Comparison of ENCODE assay signal across 8 cellular contexts in genomic region chr17:17994271-17994670, GRCh38. TPM values are rescaled to one million over a fixed set of nuclear protein-coding genes. Genes with fewer than 3 reads are reported as not detected.
DNase-seq lines count a peak whose midpoint lies in the region; ATAC-seq, FAIRE-seq and TF ChIP-seq lines count a peak whose summit lies in the region.

No MANE protein-coding gene starts in this region.

- TF ChIP-seq POLR2A in NB4 (IDR thresholded peaks at IDR 0.05; ENCODE audit: extremely low read depth, insufficient read length) (no peak), GM12878 (IDR thresholded peaks at IDR 0.05; ENCODE audit: low read depth, low read length) (no peak)

- no peaks in the 10 kb centered on the region for H3K36me3 Mint-ChIP-seq in mesothelial cell of epicardium

- no peaks in the 10 kb centered on the region for H3K9me3 Mint-ChIP-seq in mesothelial cell of epicardium

- SMC1A ChIA-PET in GM12878 (lab: Charles Lee; ENCODE audit: uncharacterized antibody, unreplicated experiment) = no interaction called here

- CTCF ChIA-PET in GM12878 (lab: Yijun Ruan, JAX) = interaction anchor here (1.2 to 1.4 kb wide), 2 partner anchors 9 to 11 kb away, joined by 3 to 5 read pairs; no protein-coding TSS in a partner anchor

- H4K20me1 ChIP-seq in GM12878 (ENCODE audit: control insufficient read depth, insufficient read depth) = no peaks in the 10 kb centered on the region; the same call in 1 of the 2 replicates

- no peaks in the 10 kb centered on the region for H3K27me3 Mint-ChIP-seq in mesothelial cell of epicardium (ENCODE audit: low read depth)

- 0 out of 2 replicates have a peak, but pooled peaks have one; percentile 10 for TF ChIP-seq RAD21 in GM12878 (IDR thresholded peaks at IDR 0.05; ENCODE audit: insufficient read depth, low read depth, low read length)

- FAIRE-seq in GM12878 (lab: Jason Lieb, UNC) (no peak), urothelium cell line (lab: Jason Lieb, UNC) (no peak)

- no peak overlapping the region for H3K4me3 ChIP-seq in NB4 (ENCODE audit: low read depth, low read length)
- no peak overlapping the region for H3K4me3 ChIP-seq in GM12878

- RAD21 ChIA-PET in GM12878 (lab: Charles Lee; ENCODE audit: unreplicated experiment) = no interaction called here

- WGBS in GM12878 (ENCODE audit: insufficient coverage, insufficient replicate concordance, low lambda C conversion rate, missing lambda C conversion rate) = 29% methylated on average over 13 of the region's 13 CpGs

- TF ChIP-seq CTCF in NB4 (IDR thresholded peaks at IDR 0.05; ENCODE audit: low read depth, low read length) = peak; percentile 51
- peak; percentile 33 to 38 (median 33); a peak in 5 of 6 replicates for TF ChIP-seq CTCF in GM12878 (IDR thresholded peaks at IDR 0.05 in 2 of 3, conservative IDR thresholded peaks at IDR 0.05 in 1 of 3; ENCODE audit: control insufficient read depth in 2 of 3, extremely low read depth in 1 of 3, insufficient read depth in 1 of 3, low read depth in 3 of 3, low read length in 3 of 3)
- no peak for TF ChIP-seq CTCF in mesothelial cell of epicardium (IDR thresholded peaks at IDR 0.05; ENCODE audit: unreplicated experiment)

- POLR2A ChIA-PET in GM12878 (lab: Charles Lee) = no interaction called here

- no peak overlapping the region for H2AFZ ChIP-seq in GM12878 (ENCODE audit: control insufficient read depth, low read depth, low read length)

- peak; percentile 77 for DNase-seq in DMS 273 (lab: John Stamatoyannopoulos, UW; ENCODE audit: unreplicated experiment)
- peak; percentile 51 for DNase-seq in NB4 (ENCODE audit: low read depth)
- no peak for DNase-seq in GM12878 (ENCODE audit: low read depth, low spot score)
- no peak for DNase-seq in mesothelial cell of epicardium (ENCODE audit: low spot score in 2 of 2, unreplicated experiment in 2 of 2)
- DNase-seq in SIG-M5 (lab: John Stamatoyannopoulos, UW) = no peak
- DNase-seq in urothelium cell line (ENCODE audit: low spot score) = no peak
- no peak for DNase-seq in DMS53 (lab: John Stamatoyannopoulos, UW)

- no peaks in the 10 kb centered on the region for H3K79me2 ChIP-seq in GM12878 (ENCODE audit: control insufficient read depth, insufficient read depth, low read length)

- peak overlapping the region; percentile 68 for H3K27ac Mint-ChIP-seq in mesothelial cell of epicardium

- in situ Hi-C loops in GM12878 (cut with MboI) = no loop called here

- intact Hi-C loops in GM12878 (cut with micrococcal nuclease; ENCODE audit: unreplicated experiment) = no loop called here

- no peaks in the 10 kb centered on the region; a peak in 1 of 4 replicates for H3K27me3 ChIP-seq in GM12878 (replicated peaks in 1 of 2; ENCODE audit: control insufficient read depth in 2 of 2, insufficient read depth in 2 of 2, low read length in 1 of 2)

- no peak overlapping the region for H3K9ac ChIP-seq in GM12878 (ENCODE audit: control insufficient read depth, insufficient read depth, low read length)

- H3K27ac ChIP-seq in GM12878 (ENCODE audit: control insufficient read depth, insufficient read depth) = no peak overlapping the region

- H3K4me3 Mint-ChIP-seq in mesothelial cell of epicardium = no peak overlapping the region

- H3K9me3 ChIP-seq in GM12878 (replicated peaks; ENCODE audit: control insufficient read depth, insufficient read depth, low read length) = no peaks in the 10 kb centered on the region

- H3K4me1 ChIP-seq in GM12878 (ENCODE audit: control insufficient read depth, insufficient read depth, low read length) = no peaks in the 10 kb centered on the region

- H3K4me1 Mint-ChIP-seq in mesothelial cell of epicardium = peaks cover 16% of the 10 kb centered on the region

- no TSS peak for BruUV-seq in GM12878 (replicated peaks; lab: Mats Ljungman, UMichigan)

- no peak overlapping the region for H3K4me2 ChIP-seq in GM12878 (ENCODE audit: control insufficient read depth, insufficient read depth)

- no peaks in the 10 kb centered on the region for H3K36me3 ChIP-seq in GM12878 (ENCODE audit: control insufficient read depth in 2 of 2, insufficient read depth in 2 of 2, low read length in 1 of 2)

- TF ChIP-seq EP300 in GM12878 (IDR thresholded peaks at IDR 0.05; ENCODE audit: borderline replicate concordance in 1 of 2, control insufficient read depth in 1 of 2, low read depth in 2 of 2, low read length in 2 of 2) = no peak

- peak; percentile 88 for ATAC-seq in GM12878
- ATAC-seq in HG03342 (IDR thresholded peaks at IDR 0.05; ENCODE audit: unreplicated experiment) = no peak

RNA-seq across cellular contexts. Expression of gene DRC3, which starts 21.6 kb away (rescaled TPM):
- total RNA-seq in GM12878 (2013; cell fraction: nucleolus; rRNA removed) = 0.44 and 2.1 TPM in 2 replicates
- 0.28 and 0.38 TPM in 2 replicates for total RNA-seq in GM12878 (2014; rRNA removed)
- not detected in 2 replicates for total RNA-seq in GM12878 (2014; rRNA removed; fragmentation: Illumina TruSeq; extraction: Trizol)
- total RNA-seq in GM12878 (2021) = not detected in 2 replicates
- 0.59 TPM for polyA plus RNA-seq in GM12878 (2011; ENCODE audit: low read depth)
- 0.13 and 0.34 TPM in 2 replicates for polyA plus RNA-seq in GM12878 (2011; rRNA removed)
- polyA plus RNA-seq in GM12878 (2011; cell fraction: cytosol; rRNA removed) = 0.03 and 0.15 TPM in 2 replicates
- 0.44 and 0.60 TPM in 2 replicates for polyA plus RNA-seq in GM12878 (2011; cell fraction: nucleus; rRNA removed)
- polyA plus RNA-seq in GM12878 (2012) = 0.74 and 1.1 TPM in 2 replicates
- 0.18 TPM in 1 of 2 replicates, not detected in the other for polyA plus RNA-seq in GM12878 (2014; fragmentation: Illumina TruSeq; extraction: Trizol)
- under 1 TPM; 0.60 to 0.71 TPM for polyA plus RNA-seq in GM12878 (2014; fragmentation: Nextera tagmentation; extraction: Ambion mirVana)
- not detected in 2 replicates for polyA plus RNA-seq in GM12878 (2014; rRNA removed)
- 1 to 10 TPM; 1.9 to 2.3 TPM for polyA plus RNA-seq in GM12878 (2016; fragmentation: Nextera tagmentation; extraction: Ambion mirVana)
- polyA minus RNA-seq in GM12878 (2011; rRNA and poly(A)+ RNA removed) = 0.15 and 0.37 TPM in 2 replicates
- polyA minus RNA-seq in GM12878 (2011; cell fraction: cytosol; rRNA and poly(A)+ RNA removed) = not detected in 2 replicates
- polyA minus RNA-seq in GM12878 (2011; cell fraction: nucleus; rRNA and poly(A)+ RNA removed) = not detected in 2 replicates
- total RNA-seq in mesothelial cell of epicardium = 2.9 to 3.2 TPM (median 3.2 TPM) in 3 replicates

RNA-seq across cellular contexts. Expression of gene TOM1L2, which starts 22.1 kb away (rescaled TPM):
- 115 and 119 TPM in 2 replicates for total RNA-seq in GM12878 (2013; cell fraction: nucleolus; rRNA removed)
- total RNA-seq in GM12878 (2014; rRNA removed) (6.2 and 7.0 TPM in 2 replicates), GM12878 (2014; rRNA removed; fragmentation: Illumina TruSeq; extraction: Trizol) (5.2 and 6.4 TPM in 2 replicates), GM12878 (2021) (11.7 and 12.5 TPM in 2 replicates), mesothelial cell of epicardium (122 to 126 TPM (median 123 TPM) in 3 replicates)
- polyA plus RNA-seq in GM12878 (2011; ENCODE audit: low read depth) = 7.0 TPM
- polyA plus RNA-seq in GM12878 (2011; rRNA removed) (11.9 and 19.2 TPM in 2 replicates), GM12878 (2014; fragmentation: Illumina TruSeq; extraction: Trizol) (3.8 and 8.5 TPM in 2 replicates), GM12878 (2014; fragmentation: Nextera tagmentation; extraction: Ambion mirVana) (under 1 TPM; 0.19 to 0.42 TPM), GM12878 (2014; rRNA removed) (8.4 and 9.3 TPM in 2 replicates), GM12878 (2016; fragmentation: Nextera tagmentation; extraction: Ambion mirVana) (10 to 100 TPM in 1 of 2 experiments, 1 to 10 TPM in 1; 7.8 to 11.3 TPM)
- 13.0 and 13.4 TPM in 2 replicates for polyA plus RNA-seq in GM12878 (2011; cell fraction: cytosol; rRNA removed)
- polyA plus RNA-seq in GM12878 (2011; cell fraction: nucleus; rRNA removed) = 57.4 and 71.7 TPM in 2 replicates
- 8.3 and 8.5 TPM in 2 replicates for polyA plus RNA-seq in GM12878 (2012)
- polyA minus RNA-seq in GM12878 (2011; rRNA and poly(A)+ RNA removed) = 28.2 and 32.6 TPM in 2 replicates
- 5.6 and 7.7 TPM in 2 replicates for polyA minus RNA-seq in GM12878 (2011; cell fraction: cytosol; rRNA and poly(A)+ RNA removed)
- polyA minus RNA-seq in GM12878 (2011; cell fraction: nucleus; rRNA and poly(A)+ RNA removed) = 20.1 and 37.3 TPM in 2 replicates

RNA-seq across cellular contexts. Expression of gene ATPAF2, which starts 44.7 kb away (rescaled TPM):
- 74.6 and 82.4 TPM in 2 replicates for total RNA-seq in GM12878 (2013; cell fraction: nucleolus; rRNA removed)
- total RNA-seq in GM12878 (2014; rRNA removed) = 21.9 and 26.1 TPM in 2 replicates
- total RNA-seq in GM12878 (2014; rRNA removed; fragmentation: Illumina TruSeq; extraction: Trizol) = 18.4 and 19.8 TPM in 2 replicates
- total RNA-seq in GM12878 (2021) = 27.0 and 33.2 TPM in 2 replicates
- polyA plus RNA-seq in GM12878 (2011; ENCODE audit: low read depth) = 17.4 TPM
- 17.4 and 28.7 TPM in 2 replicates for polyA plus RNA-seq in GM12878 (2011; rRNA removed)
- 24.7 and 31.7 TPM in 2 replicates for polyA plus RNA-seq in GM12878 (2011; cell fraction: cytosol; rRNA removed)
- polyA plus RNA-seq in GM12878 (2011; cell fraction: nucleus; rRNA removed) = 77.1 and 79.0 TPM in 2 replicates
- polyA plus RNA-seq in GM12878 (2012) = 19.2 and 28.3 TPM in 2 replicates
- 25.5 and 27.5 TPM in 2 replicates for polyA plus RNA-seq in GM12878 (2014; fragmentation: Illumina TruSeq; extraction: Trizol)
- polyA plus RNA-seq in GM12878 (2014; fragmentation: Nextera tagmentation; extraction: Ambion mirVana) = 10 to 100 TPM in 1 of 2 experiments, 1 to 10 TPM in 1; 6.5 to 15.3 TPM
- 28.0 and 29.4 TPM in 2 replicates for polyA plus RNA-seq in GM12878 (2014; rRNA removed)
- 10 to 100 TPM; 32.8 to 33.0 TPM for polyA plus RNA-seq in GM12878 (2016; fragmentation: Nextera tagmentation; extraction: Ambion mirVana)
- polyA minus RNA-seq in GM12878 (2011; rRNA and poly(A)+ RNA removed) = 18.9 and 27.5 TPM in 2 replicates
- polyA minus RNA-seq in GM12878 (2011; cell fraction: cytosol; rRNA and poly(A)+ RNA removed) = 10.1 and 12.4 TPM in 2 replicates
- polyA minus RNA-seq in GM12878 (2011; cell fraction: nucleus; rRNA and poly(A)+ RNA removed) = 17.4 and 35.1 TPM in 2 replicates
- 26.8 to 30.9 TPM (median 29.9 TPM) in 3 replicates for total RNA-seq in mesothelial cell of epicardium

RNA-seq across cellular contexts. Expression of gene GID4, which starts 44.9 kb away (rescaled TPM):
- total RNA-seq in GM12878 (2013; cell fraction: nucleolus; rRNA removed) = 9.3 and 10.5 TPM in 2 replicates
- 4.4 and 4.5 TPM in 2 replicates for total RNA-seq in GM12878 (2014; rRNA removed)
- 3.3 and 3.7 TPM in 2 replicates for total RNA-seq in GM12878 (2014; rRNA removed; fragmentation: Illumina TruSeq; extraction: Trizol)
- 5.7 and 7.3 TPM in 2 replicates for total RNA-seq in GM12878 (2021)
- 3.2 TPM for polyA plus RNA-seq in GM12878 (2011; ENCODE audit: low read depth)
- polyA plus RNA-seq in GM12878 (2011; rRNA removed) = 6.1 and 6.3 TPM in 2 replicates
- 3.6 and 5.7 TPM in 2 replicates for polyA plus RNA-seq in GM12878 (2011; cell fraction: cytosol; rRNA removed)
- polyA plus RNA-seq in GM12878 (2011; cell fraction: nucleus; rRNA removed) = 3.6 and 3.7 TPM in 2 replicates
- 4.5 and 6.2 TPM in 2 replicates for polyA plus RNA-seq in GM12878 (2012)
- polyA plus RNA-seq in GM12878 (2014; fragmentation: Illumina TruSeq; extraction: Trizol) = 5.5 and 6.1 TPM in 2 replicates
- polyA plus RNA-seq in GM12878 (2014; fragmentation: Nextera tagmentation; extraction: Ambion mirVana) = 1 to 10 TPM in 1 of 2 experiments, under 1 TPM in 1; 0.93 to 1.6 TPM
- polyA plus RNA-seq in GM12878 (2014; rRNA removed) = 3.5 and 3.6 TPM in 2 replicates
- polyA plus RNA-seq in GM12878 (2016; fragmentation: Nextera tagmentation; extraction: Ambion mirVana) = 1 to 10 TPM; 3.4 to 3.6 TPM
- 8.4 and 8.9 TPM in 2 replicates for polyA minus RNA-seq in GM12878 (2011; rRNA and poly(A)+ RNA removed)
- 2.1 and 3.2 TPM in 2 replicates for polyA minus RNA-seq in GM12878 (2011; cell fraction: cytosol; rRNA and poly(A)+ RNA removed)
- 1.7 and 3.4 TPM in 2 replicates for polyA minus RNA-seq in GM12878 (2011; cell fraction: nucleus; rRNA and poly(A)+ RNA removed)
- total RNA-seq in mesothelial cell of epicardium = 10.8 to 12.2 TPM (median 11.3 TPM) in 3 replicates

Comparison
In these comparisons a context has a peak if more than half of its experiments do, and no peak if none do; other contexts are left out.
1. DNase-seq: peak in DMS 273 (single experiment) and NB4 (single experiment); none in GM12878 (single experiment), mesothelial cell of epicardium (0 of 2), SIG-M5 (single experiment), urothelium cell line (single experiment) and DMS53 (single experiment).